Comparison of ENCODE assay signal across 26 cellular contexts in genomic region chr4:3845094-3845743, GRCh38.
"Had no signal": no experiment of that assay in that cellular context is flagged by ENCODE, and none has a peak within 500 bp of the region (broad histone marks: within the 10 kb centered on the region; RNA-seq: fewer than 3 reads in every experiment).

No MANE protein-coding gene starts in this region.

- H3K4me3 ChIP-seq: K562, PC-9 had no signal

- H3K27ac Mint-ChIP-seq: activated CD4-positive, alpha-beta T cell treated with anti-CD3 and anti-CD28 coated beads for 36 hours; activated CD4-positive, alpha-beta T cell treated with anti-CD3 and anti-CD28 coated beads, Interleukin-2, amount 10 ng/mL, durations not matched to agents 7 days and 5 days; activated CD8-positive, alpha-beta T cell treated with anti-CD3 and anti-CD28 coated beads, Interleukin-2, amount 10 ng/mL, durations not matched to agents 7 days and 5 days; activated naive CD4-positive, alpha-beta T cell treated with anti-CD3 and anti-CD28 coated beads, Interleukin-2, amount 50 U/mL, for 24 hours; activated T-cell treated with anti-CD3 and anti-CD28 coated beads, Interleukin-2, amount 50 U/mL, for 24 hours; activated T-helper 2 cell treated with anti-CD3 and anti-CD28 coated beads, Interferon-gamma antibody, Interleukin-2, Interleukin-4, amounts not matched to agents 10 μg/mL and 5 μg/mL and 100 μg/mL, durations not matched to agents 14 hours and 24 hours and 36 hours; brain; WTC11 had no signal

- H3K4me1 Mint-ChIP-seq: activated CD4-positive, alpha-beta T cell treated with anti-CD3 and anti-CD28 coated beads for 36 hours; activated CD4-positive, alpha-beta T cell treated with anti-CD3 and anti-CD28 coated beads, Interleukin-2, amount 10 ng/mL, durations not matched to agents 7 days and 5 days; activated naive CD4-positive, alpha-beta T cell treated with anti-CD3 and anti-CD28 coated beads, Interleukin-2, amount 50 U/mL, for 24 hours; brain had no signal

- H3K9me3 Mint-ChIP-seq: activated naive CD4-positive, alpha-beta T cell treated with anti-CD3 and anti-CD28 coated beads, Interleukin-2, amount 50 U/mL, for 24 hours had no signal

- H3K4me3 Mint-ChIP-seq: activated CD4-positive, alpha-beta T cell treated with anti-CD3 and anti-CD28 coated beads for 36 hours; activated CD4-positive, alpha-beta T cell treated with anti-CD3 and anti-CD28 coated beads, Interleukin-2, amount 10 ng/mL, durations not matched to agents 7 days and 5 days; activated CD8-positive, alpha-beta T cell treated with anti-CD3 and anti-CD28 coated beads, Interleukin-2, amount 10 ng/mL, durations not matched to agents 7 days and 5 days; activated naive CD4-positive, alpha-beta T cell treated with anti-CD3 and anti-CD28 coated beads, Interleukin-2, amount 50 U/mL, for 24 hours; activated T-cell treated with anti-CD3 and anti-CD28 coated beads, Interleukin-2, amount 50 U/mL, for 24 hours; brain; WTC11 had no signal

- H3K27ac ChIP-seq: PC-9 had no signal

- ATAC-seq: activated CD4-positive, alpha-beta T cell treated with anti-CD3 and anti-CD28 coated beads for 36 hours; activated CD4-positive, CD25-positive, alpha-beta regulatory T cell treated with anti-CD3 and anti-CD28 coated beads, Interleukin-2, amount 50 U/mL, for 24 hours; activated CD8-positive, alpha-beta T cell treated with anti-CD3 and anti-CD28 coated beads, Interleukin-2, amount 10 ng/mL, durations not matched to agents 7 days and 5 days; K562; WTC11 had no signal

- DNase-seq: activated CD4-positive, alpha-beta T cell treated with anti-CD3 and anti-CD28 coated beads for 36 hours; activated CD4-positive, alpha-beta T cell treated with anti-CD3 and anti-CD28 coated beads, Interleukin-2, amount 10 ng/mL, durations not matched to agents 7 days and 5 days; activated CD4-positive, alpha-beta T cell treated with anti-CD3 and anti-CD28 coated beads, Interleukin-2, amount 50 U/mL, for 48 hours; activated CD8-positive, alpha-beta T cell treated with anti-CD3 and anti-CD28 coated beads, Interleukin-2, amount 10 ng/mL, durations not matched to agents 7 days and 5 days; activated gamma-delta T cell; activated naive CD4-positive, alpha-beta T cell treated with Interleukin-2 at 50 U/mL for 16 hours; activated T-cell treated with anti-CD3 and anti-CD28 coated beads, Interleukin-2, amount 50 U/mL, for 24 hours; anterior cingulate cortex; caudate nucleus; NCI-H1105; NCI-H1417 treated with DMSO at 0.1 percent for 48 hours; NCI-H1930; NCI-H2081 treated with DMSO at 0.1 percent for 48 hours; NCI-H226; NCI-H510A; NCI-H526; NCI-H748 treated with DMSO at 0.1 percent for 48 hours; NK-92 treated with Interleukin-12 subunit alpha and Interleukin-12 subunit beta, amount 100 ng/mL, for 24 hours; PC-9; Right ventricle myocardium superior had no signal

- H3K36me3 Mint-ChIP-seq: activated naive CD4-positive, alpha-beta T cell treated with anti-CD3 and anti-CD28 coated beads, Interleukin-2, amount 50 U/mL, for 24 hours; brain had no signal
